In genomic region chr12:121494093-121494787, GRCh38 we compare ENCODE assay signal across 8 cellular contexts.
DNase-seq lines count a peak whose midpoint lies in the region; ATAC-seq and TF ChIP-seq lines count a peak whose summit lies in the region.

No MANE protein-coding gene starts in this region.

- H4K8ac ChIP-seq in H9 (replicated peaks; ENCODE audit: insufficient read length, low read depth, low read length): no peak overlapping the region

- H3K14ac ChIP-seq in H9 (ENCODE audit: insufficient read depth, low read length): no peak overlapping the region

- peak; percentile 71 for ATAC-seq in left lung
- ATAC-seq in HG02610 (IDR thresholded peaks at IDR 0.05; ENCODE audit: unreplicated experiment): no peak
- no peak for ATAC-seq in GM19455 (IDR thresholded peaks at IDR 0.05; ENCODE audit: unreplicated experiment)

- no peak overlapping the region for H3K9ac ChIP-seq in H9 (ENCODE audit: extremely low read depth, insufficient read length, low read length)

- H3K4me3 ChIP-seq in AG10803 (ENCODE audit: low read length) (no peak overlapping the region), left lung (no peak overlapping the region)

- no peak overlapping the region for H3K18ac ChIP-seq in H9 (ENCODE audit: insufficient read length, low read depth, low read length)

- H2BK5ac ChIP-seq in H9 (ENCODE audit: insufficient read length, low read length): no peak overlapping the region

- WGBS in H9 (ENCODE audit: extremely low coverage, insufficient read length, low lambda C conversion rate): no CpG with 5 or more reads among the region's 19 CpGs

- no peak overlapping the region for H2BK15ac ChIP-seq in H9 (ENCODE audit: low read depth, low read length)

- no peak overlapping the region for H3T11ph ChIP-seq in H9 (ENCODE audit: low read length)

- DNase-seq in AG10803 (ENCODE audit: low read depth): peak; percentile 27
- DNase-seq in H9: peak; percentile 78
- DNase-seq in left lung: peak in 1 of 2 donors; percentile 83
- peak; percentile 21 for DNase-seq in stimulated activated CD8-positive, alpha-beta memory T cell treated with anti-CD3 and anti-CD28 coated beads, Interleukin-15, amount 100 ng/mL, for 24 hours (ENCODE audit: low read depth)

- no peak overlapping the region for H3K4ac ChIP-seq in H9 (ENCODE audit: low read depth, low read length)

- H2BK120ac ChIP-seq in H9 (ENCODE audit: low read depth, low read length, poor library complexity, severe bottlenecking): no peak overlapping the region

- H3K4me2 ChIP-seq in H9 (ENCODE audit: insufficient read depth, insufficient read length, low read length): no peak overlapping the region

- no peak overlapping the region for H3K56ac ChIP-seq in H9 (ENCODE audit: insufficient read length, low read depth, low read length)

- no peak overlapping the region for H4K91ac ChIP-seq in H9 (ENCODE audit: insufficient read length, low read depth, low read length)

- H3K36me3 Mint-ChIP-seq in H9 (ENCODE audit: insufficient read depth in 1 of 3, low read depth in 3 of 3) (peaks cover 17 to 58% (median 51%) of the 10 kb centered on the region in 3 experiments; a peak in 6 of 7 replicates), brain (peaks cover 30% of the 10 kb centered on the region)

- TF ChIP-seq CTCF in AG10803 (conservative IDR thresholded peaks at IDR 0.05; ENCODE audit: low read length) (peak; percentile 92), H9 (conservative IDR thresholded peaks at IDR 0.05) (peak; percentile 96), VCaP (conservative IDR thresholded peaks at IDR 0.05) (peak; percentile 91), brain (conservative IDR thresholded peaks at IDR 0.05) (peak; percentile 58 to 82), left lung (IDR thresholded peaks at IDR 0.05) (peak; percentile 73 to 90)

- no peak overlapping the region for H2AFZ ChIP-seq in H9 (ENCODE audit: low read length)

- H3K4me1 ChIP-seq in H9 (ENCODE audit: insufficient read depth, low read length) (no peaks in the 10 kb centered on the region), left lung (peaks cover 0 to 14% of the 10 kb centered on the region in 2 donors)

- H3K23ac ChIP-seq in H9 (ENCODE audit: insufficient read length, low read depth, low read length): no peak overlapping the region

- H3K27ac ChIP-seq in H9 (ENCODE audit: insufficient read length, low read depth, low read length): no peak overlapping the region
- no peak overlapping the region for H3K27ac ChIP-seq in VCaP
- no peak overlapping the region for H3K27ac ChIP-seq in left lung

- H3K79me1 ChIP-seq in H9 (ENCODE audit: insufficient read depth, low read depth, low read length, poor library complexity, severe bottlenecking): peaks cover 2% of the 10 kb centered on the region

- no peak overlapping the region for H2BK20ac ChIP-seq in H9 (ENCODE audit: low read depth, low read length, poor library complexity, severe bottlenecking)

- H3K4me3 Mint-ChIP-seq in H9 (no peak overlapping the region; a peak in 1 of 5 replicates), brain (no peak overlapping the region)

- no peaks in the 10 kb centered on the region for H3K23me2 ChIP-seq in H9 (ENCODE audit: insufficient read length, low read depth, low read length, poor library complexity, severe bottlenecking)

- no peak overlapping the region for H4K5ac ChIP-seq in H9 (ENCODE audit: insufficient read length, low read depth, low read length)

- peaks cover 1% of the 10 kb centered on the region; the same call in 1 of the 2 replicates for H3K27me3 Mint-ChIP-seq in H9 (ENCODE audit: low read depth)
- H3K27me3 Mint-ChIP-seq in brain: no peaks in the 10 kb centered on the region

- H3K9me3 ChIP-seq in H9 (ENCODE audit: control insufficient read depth, low read depth, low read length) (no peaks in the 10 kb centered on the region), left lung (no peaks in the 10 kb centered on the region)

- no peaks in the 10 kb centered on the region for H3K9me3 Mint-ChIP-seq in H9
- H3K9me3 Mint-ChIP-seq in brain: no peaks in the 10 kb centered on the region

- peaks cover 0 to 10% of the 10 kb centered on the region in 2 donors for H3K36me3 ChIP-seq in left lung

- intact Hi-C loops in left lung (cut with DNase I): loop anchor here (5.0 to 10.0 kb wide), 2 partner anchors 188 to 191 kb away; no protein-coding TSS in a partner anchor

- peak overlapping the region in 2 of 3 experiments; percentile 73 to 76; a peak in 6 of 7 replicates for H3K27ac Mint-ChIP-seq in H9
- H3K27ac Mint-ChIP-seq in brain: no peak overlapping the region

- H2BK12ac ChIP-seq in H9 (ENCODE audit: insufficient read length, low read depth, low read length): no peak overlapping the region

- H3K79me2 ChIP-seq in H9 (ENCODE audit: insufficient read depth, low read length): 0 out of 2 replicates have a peak, but pooled peaks cover 2% of the 10 kb centered on the region

- no peak overlapping the region for H2AK5ac ChIP-seq in H9 (ENCODE audit: insufficient read length, low read length)

- H3K27me3 ChIP-seq in H9 (ENCODE audit: insufficient read depth, low read length): no peaks in the 10 kb centered on the region
- H3K27me3 ChIP-seq in left lung: no peaks in the 10 kb centered on the region

- peaks cover 14 to 15% of the 10 kb centered on the region in 2 experiments for H3K4me1 Mint-ChIP-seq in H9
- no peaks in the 10 kb centered on the region for H3K4me1 Mint-ChIP-seq in brain

- H4K20me1 ChIP-seq in H9 (ENCODE audit: control insufficient read depth, insufficient read depth, insufficient read length): no peaks in the 10 kb centered on the region

Comparison
In these comparisons a context has a peak if more than half of its experiments do, and no peak if none do; other contexts are left out.
1. H3K27ac Mint-ChIP-seq: peak in H9 (2 of 3); none in brain (0 of 5).
2. Peak in every context shown above with its lines, with median percentiles within 50 percentile points of each other: CTCF ChIP-seq.